Comparison of ENCODE assay signal across 1 cellular context in the genomic region with DNA sequence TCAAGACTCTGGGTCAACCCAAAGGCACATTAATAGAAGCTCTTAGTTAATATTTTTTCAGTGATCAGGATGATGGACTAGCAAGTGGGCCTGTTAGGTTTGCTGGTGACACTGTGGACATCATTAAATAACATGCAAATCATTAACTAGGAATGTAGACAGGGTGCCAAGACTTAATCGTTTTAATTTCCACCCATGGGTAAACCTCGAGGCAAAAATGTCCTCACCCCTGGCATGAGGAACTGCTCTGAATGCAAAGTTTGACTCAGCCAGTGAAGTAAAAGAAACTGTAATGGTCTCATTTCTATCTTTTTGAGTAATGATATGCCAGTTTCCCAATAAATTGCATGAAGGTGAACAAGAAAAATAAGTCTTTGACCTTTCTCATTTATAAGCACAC.
TF ChIP-seq lines count a peak whose summit lies in the region.

No MANE protein-coding gene starts in this region.

TF ChIP-seq in liver, 16 proteins besides CTCF, POLR2A, EP300 and RAD21 (continued from another document):
- TF ChIP-seq REST (IDR thresholded peaks at IDR 0.05) = no peak
- TF ChIP-seq GABPA (IDR thresholded peaks at IDR 0.05 in 1 of 2, conservative IDR thresholded peaks at IDR 0.05 in 1 of 2) = no peak
- TF ChIP-seq HNF4A (conservative IDR thresholded peaks at IDR 0.05) = peak in 1 of 2 donors; percentile 24
- TF ChIP-seq, protein P1, sequence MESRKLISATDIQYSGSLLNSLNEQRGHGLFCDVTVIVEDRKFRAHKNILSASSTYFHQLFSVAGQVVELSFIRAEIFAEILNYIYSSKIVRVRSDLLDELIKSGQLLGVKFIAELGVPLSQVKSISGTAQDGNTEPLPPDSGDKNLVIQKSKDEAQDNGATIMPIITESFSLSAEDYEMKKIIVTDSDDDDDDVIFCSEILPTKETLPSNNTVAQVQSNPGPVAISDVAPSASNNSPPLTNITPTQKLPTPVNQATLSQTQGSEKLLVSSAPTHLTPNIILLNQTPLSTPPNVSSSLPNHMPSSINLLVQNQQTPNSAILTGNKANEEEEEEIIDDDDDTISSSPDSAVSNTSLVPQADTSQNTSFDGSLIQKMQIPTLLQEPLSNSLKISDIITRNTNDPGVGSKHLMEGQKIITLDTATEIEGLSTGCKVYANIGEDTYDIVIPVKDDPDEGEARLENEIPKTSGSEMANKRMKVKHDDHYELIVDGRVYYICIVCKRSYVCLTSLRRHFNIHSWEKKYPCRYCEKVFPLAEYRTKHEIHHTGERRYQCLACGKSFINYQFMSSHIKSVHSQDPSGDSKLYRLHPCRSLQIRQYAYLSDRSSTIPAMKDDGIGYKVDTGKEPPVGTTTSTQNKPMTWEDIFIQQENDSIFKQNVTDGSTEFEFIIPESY (IDR thresholded peaks at IDR 0.05) = no peak
- TF ChIP-seq FOXA1 (IDR thresholded peaks at IDR 0.05) = no peak
- peak; percentile 32 for TF ChIP-seq SP1 (IDR thresholded peaks at IDR 0.05)
